ENCODE assay signal across 8 cellular contexts in the genomic region with DNA sequence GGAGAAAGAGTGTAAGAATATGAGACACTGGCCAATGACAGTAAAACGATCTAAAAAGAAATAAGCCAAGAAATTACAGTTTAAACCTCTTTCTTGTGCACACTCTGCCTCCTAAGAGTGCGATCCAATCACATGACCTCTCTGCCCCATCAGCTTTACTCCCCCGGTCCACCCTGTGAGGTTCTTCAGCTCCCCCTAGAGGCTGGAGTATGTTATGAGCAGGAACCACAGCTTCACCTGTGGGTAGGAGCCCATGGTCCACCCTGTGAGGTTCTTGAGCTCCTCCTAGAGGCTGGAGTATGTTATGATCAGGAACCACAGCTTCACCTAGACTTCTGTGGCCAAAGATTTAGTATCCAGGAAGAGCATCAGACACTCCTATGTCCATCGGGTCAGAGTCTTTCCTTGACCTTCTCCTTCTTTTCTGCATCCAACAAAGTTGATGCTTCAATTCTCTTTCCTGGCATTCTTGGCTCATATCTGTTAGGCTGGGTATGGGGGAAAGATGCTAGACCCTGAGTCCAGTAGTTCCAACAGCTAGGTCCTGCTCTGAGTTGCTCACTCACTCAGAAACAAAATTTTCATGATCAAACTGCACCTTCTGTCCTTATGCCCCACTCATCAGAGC.
DNase-seq lines count a peak whose midpoint lies in the region; ATAC-seq and TF ChIP-seq lines count a peak whose summit lies in the region.

No MANE protein-coding gene starts in this region.

- H3K36me3 Mint-ChIP-seq in T-helper 17 cell (ENCODE audit: low read depth) (no peaks in the 10 kb centered on the region), endodermal cell (ENCODE audit: low read depth) (no peaks in the 10 kb centered on the region)

- DNase-seq in COLO829 (ENCODE audit: low spot score) = peak; percentile 80
- peak; percentile 28 for DNase-seq in NCI-H2029 treated with DMSO at 0.1 percent for 48 hours (lab: John Stamatoyannopoulos, UW)
- DNase-seq in T-helper 17 cell = peak in 1 of 3 donors; percentile 8
- peak; percentile 93 for DNase-seq in endodermal cell
- DNase-seq in myocyte (ENCODE audit: low read depth) = peak; percentile 88
- DNase-seq in upper lobe of left lung = peak in 1 of 2 donors; percentile 78

- H3K27me3 Mint-ChIP-seq in T-helper 17 cell (peaks cover 20% of the 10 kb centered on the region), endodermal cell (ENCODE audit: insufficient read depth) (peaks cover 2% of the 10 kb centered on the region)

- peak; percentile 99 for TF ChIP-seq CTCF in endodermal cell (conservative IDR thresholded peaks at IDR 0.05)
- peak; percentile 37 to 80 (median 62) for TF ChIP-seq CTCF in upper lobe of left lung (IDR thresholded peaks at IDR 0.05)

- no peak overlapping the region for H3K4me3 ChIP-seq in endodermal cell (ENCODE audit: low read length)
- no peak overlapping the region for H3K4me3 ChIP-seq in upper lobe of left lung

- no peak overlapping the region for H3K4me3 Mint-ChIP-seq in T-helper 17 cell
- H3K4me3 Mint-ChIP-seq in endodermal cell = no peak overlapping the region

- no peaks in the 10 kb centered on the region for H3K9me3 ChIP-seq in T-helper 17 cell (ENCODE audit: control insufficient read depth, low read length, poor library complexity, severe bottlenecking)
- no peaks in the 10 kb centered on the region for H3K9me3 ChIP-seq in endodermal cell (ENCODE audit: control insufficient read depth, low read length)
- no peaks in the 10 kb centered on the region for H3K9me3 ChIP-seq in upper lobe of left lung

- WGBS in endodermal cell (ENCODE audit: insufficient coverage in 1 of 2, insufficient read length in 1 of 2), 2 experiments = 62% methylated on average over 4 of the region's 4 CpGs; no CpG with 5 or more reads in 1 of the 2 experiments
- WGBS in upper lobe of left lung, 2 donors = 43% methylated on average over 4 of the region's 4 CpGs

- no peaks in the 10 kb centered on the region for H3K4me1 ChIP-seq in endodermal cell (ENCODE audit: control insufficient read depth, insufficient read depth, low read length)
- H3K4me1 ChIP-seq in upper lobe of left lung = no peaks in the 10 kb centered on the region

- no peak for TF ChIP-seq POLR2A in upper lobe of left lung (IDR thresholded peaks at IDR 0.05)

- ATAC-seq in GM19035 (IDR thresholded peaks at IDR 0.05; ENCODE audit: unreplicated experiment) (peak; percentile 96), HG03097 (IDR thresholded peaks at IDR 0.05; ENCODE audit: low FRiP score, unreplicated experiment) (peak; percentile 96), T-helper 17 cell (peak; percentile 86), upper lobe of left lung (ENCODE audit: low FRiP score in 2 of 2) (peak; percentile 94)

- TF ChIP-seq EP300 in upper lobe of left lung (IDR thresholded peaks at IDR 0.05) = no peak

- no peaks in the 10 kb centered on the region for H3K27me3 ChIP-seq in endodermal cell (ENCODE audit: control insufficient read depth, insufficient read depth, low read length, poor library complexity, severe bottlenecking)
- no peaks in the 10 kb centered on the region for H3K27me3 ChIP-seq in upper lobe of left lung

- H3K27ac ChIP-seq in endodermal cell (ENCODE audit: low read depth, low read length) (no peak overlapping the region), upper lobe of left lung (no peak overlapping the region)

- H3K27ac Mint-ChIP-seq in T-helper 17 cell (no peak overlapping the region), endodermal cell (no peak overlapping the region)

- H3K36me3 ChIP-seq in endodermal cell (ENCODE audit: control insufficient read depth, insufficient read depth, low read length) (no peaks in the 10 kb centered on the region), upper lobe of left lung (no peaks in the 10 kb centered on the region)

- H3K9ac ChIP-seq in endodermal cell (ENCODE audit: extremely low read depth, low read length, poor library complexity, severe bottlenecking) = no peak overlapping the region

- no peaks in the 10 kb centered on the region for H3K4me1 Mint-ChIP-seq in T-helper 17 cell
- H3K4me1 Mint-ChIP-seq in endodermal cell = no peaks in the 10 kb centered on the region

- no peaks in the 10 kb centered on the region for H3K9me3 Mint-ChIP-seq in endodermal cell
